In the genomic region with DNA sequence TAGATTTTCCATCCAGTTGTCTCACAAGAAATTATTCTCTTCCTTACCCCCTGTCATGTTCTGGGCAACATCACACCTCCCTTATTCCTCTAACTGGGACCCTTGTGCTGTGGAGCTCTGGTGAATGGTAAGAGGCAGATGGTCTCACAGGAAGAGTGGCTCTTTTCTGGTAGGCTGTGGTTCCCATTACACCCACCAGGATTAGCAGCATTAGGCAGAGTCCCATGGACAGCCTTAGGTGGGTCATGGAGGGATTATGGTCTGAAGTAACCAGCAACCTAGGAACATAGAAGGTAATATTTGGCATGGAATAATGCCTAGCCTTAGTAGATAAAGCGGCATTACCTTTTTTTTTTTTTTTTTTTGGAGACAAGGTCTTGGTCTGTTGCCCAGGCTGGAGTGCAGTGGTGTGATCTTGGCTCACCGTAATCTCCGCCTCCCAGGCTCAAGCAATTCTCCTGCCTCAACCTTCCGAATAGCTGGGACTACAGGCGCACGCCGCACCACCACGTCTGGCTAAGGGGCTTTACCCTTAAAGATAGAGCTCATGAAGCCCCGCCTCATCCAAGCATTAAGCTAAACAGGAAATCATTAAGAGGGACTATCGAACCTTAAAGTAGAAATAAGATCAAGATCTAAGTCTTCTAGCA, we compare ENCODE assay signal across 1 cellular context.
A peak's percentile ranks its signal among the peaks of the same experiment; 100 is the strongest.
TF ChIP-seq lines count a peak whose summit lies in the region.

No MANE protein-coding gene starts in this region.

TF ChIP-seq in K562, 482 proteins besides CTCF, POLR2A, EP300 and RAD21:
- TF ChIP-seq SNAPC5 (CRISPR knock-in tag; IDR thresholded peaks at IDR 0.05) (no peak), KAT8 (IDR thresholded peaks at IDR 0.05; ENCODE audit: low read depth) (no peak), ZNF76 (CRISPR knock-in tag; IDR thresholded peaks at IDR 0.05; ENCODE audit: borderline replicate concordance) (no peak), CCAR2 (IDR thresholded peaks at IDR 0.05; ENCODE audit: low read depth, low read length) (no peak), RAD51 (IDR thresholded peaks at IDR 0.05; ENCODE audit: borderline replicate concordance, low read depth) (no peak), POLR2AphosphoS5 (IDR thresholded peaks at IDR 0.05; ENCODE audit: control insufficient read depth, insufficient read depth, low read depth, low read length) (peak; percentile 18; the same call in 1 of the 2 replicates)
